In genomic region chr4:3711183-3712111, GRCh38 we compare ENCODE assay signal across 20 cellular contexts. TPM values are rescaled to one million over a fixed set of nuclear protein-coding genes. Genes with fewer than 3 reads are reported as not detected.
DNase-seq lines count a peak whose midpoint lies in the region; ATAC-seq, FAIRE-seq and TF ChIP-seq lines count a peak whose summit lies in the region.
"Had no signal": no experiment of that assay in that cellular context is flagged by ENCODE, and none has a peak within 500 bp of the region (broad histone marks: within the 10 kb centered on the region; RNA-seq: fewer than 3 reads in every experiment).

No MANE protein-coding gene starts in this region.

- H4K8ac ChIP-seq in neuronal stem cell (ENCODE audit: low read depth, low read length) = no peak overlapping the region

- no peaks in the 10 kb centered on the region for H3K36me3 Mint-ChIP-seq in activated naive CD4-positive, alpha-beta T cell treated with anti-CD3 and anti-CD28 coated beads for 36 hours (ENCODE audit: low read depth)

- H2AK5ac ChIP-seq in neuronal stem cell (ENCODE audit: low read depth, low read length) = peak overlapping the region; percentile 79

- no peak for TF ChIP-seq POLR2A in right lobe of liver (IDR thresholded peaks at IDR 0.05)

- H4K91ac ChIP-seq in neuronal stem cell (ENCODE audit: low read depth, low read length, poor library complexity) = peak overlapping the region; percentile 69

- H3K27me3 ChIP-seq in right lobe of liver (no peaks in the 10 kb centered on the region), neuronal stem cell (ENCODE audit: control insufficient read depth in 3 of 3, insufficient read depth in 3 of 3, low read depth in 1 of 3, low read length in 3 of 3) (peaks cover 0 to 10% (median 5%) of the 10 kb centered on the region in 3 experiments)

- peak overlapping the region; percentile 50 for H2BK12ac ChIP-seq in neuronal stem cell (ENCODE audit: low read length)

- no peak for ATAC-seq in Right ventricle myocardium superior (ENCODE audit: poor library complexity)
- no peak for ATAC-seq in left cardiac atrium
- ATAC-seq in right lobe of liver = no peak
- ATAC-seq: GM12878, K562 had no signal

- H3K4ac ChIP-seq in neuronal stem cell (ENCODE audit: low read length) = peak overlapping the region; percentile 59

- H3K4me1 Mint-ChIP-seq in activated naive CD4-positive, alpha-beta T cell treated with anti-CD3 and anti-CD28 coated beads for 36 hours (ENCODE audit: low read depth) = no peaks in the 10 kb centered on the region

- no peak for TF ChIP-seq CTCF in right lobe of liver (IDR thresholded peaks at IDR 0.05)

- DNase-seq in Right ventricle myocardium superior (peak; percentile 18), left cardiac atrium (no peak), right lobe of liver (peak in 2 of 3 donors; percentile 8 to 31), neuronal stem cell (ENCODE audit: low spot score) (no peak), RCC 7860 (ENCODE audit: low spot score) (no peak), DMS53 (lab: John Stamatoyannopoulos, UW) (no peak)
- no peak for DNase-seq in activated naive CD4-positive, alpha-beta T cell treated with anti-CD3 and anti-CD28 coated beads for 36 hours
- no peak for DNase-seq in stimulated activated CD4-positive, alpha-beta T cell treated with anti-CD3 and anti-CD28 coated beads, Interleukin-15, amount 100 ng/mL, for 24 hours
- DNase-seq: 8988T; Caco-2; GF-D8; NCI-H1105; NCI-H1694; NCI-H2081 treated with DMSO at 0.1 percent for 48 hours; NCI-H748 treated with DMSO at 0.1 percent for 48 hours; NK-92 treated with Interleukin-12 subunit alpha and Interleukin-12 subunit beta, amount 100 ng/mL, for 24 hours; SIG-M5 had no signal

- H3K27ac Mint-ChIP-seq in activated naive CD4-positive, alpha-beta T cell treated with anti-CD3 and anti-CD28 coated beads for 36 hours = no peak overlapping the region

- H3K23ac ChIP-seq in neuronal stem cell (ENCODE audit: low read depth, low read length, poor library complexity) = no peak overlapping the region

- H3K18ac ChIP-seq in neuronal stem cell (ENCODE audit: low read length) = peak overlapping the region; percentile 93

- H3K14ac ChIP-seq in neuronal stem cell (ENCODE audit: low read length) = peak overlapping the region; percentile 85

- no peak overlapping the region for H3K4me3 Mint-ChIP-seq in activated naive CD4-positive, alpha-beta T cell treated with anti-CD3 and anti-CD28 coated beads for 36 hours

- H3K9me3 ChIP-seq in right lobe of liver (no peaks in the 10 kb centered on the region), neuronal stem cell (replicated peaks in 1 of 2; ENCODE audit: control insufficient read depth in 2 of 2, insufficient read depth in 1 of 2, low read depth in 1 of 2, low read length in 2 of 2) (peaks cover 0 to 6% of the 10 kb centered on the region in 2 donors)
- H3K9me3 ChIP-seq: Caco-2 had no signal

- H3K27ac ChIP-seq in right lobe of liver = no peak overlapping the region
- H3K27ac ChIP-seq in neuronal stem cell (replicated peaks; ENCODE audit: low read length) = no peak overlapping the region

- H3K4me3 ChIP-seq in right lobe of liver (no peak overlapping the region), neuronal stem cell (ENCODE audit: low read length in 2 of 2) (no peak overlapping the region)
- H3K4me3 ChIP-seq: GM12878, K562 had no signal

- H3K4me1 ChIP-seq in right lobe of liver (no peaks in the 10 kb centered on the region), neuronal stem cell (ENCODE audit: control insufficient read depth in 2 of 2, insufficient read depth in 1 of 2, low read depth in 1 of 2, low read length in 2 of 2) (peaks cover 19 to 33% of the 10 kb centered on the region in 2 donors)
- H3K4me1 ChIP-seq: Caco-2 had no signal

- CTCF ChIA-PET in activated naive CD4-positive, alpha-beta T cell treated with anti-CD3 and anti-CD28 coated beads for 36 hours (lab: Charles Lee) = no interaction called here

- no peak overlapping the region for H3K9ac ChIP-seq in neuronal stem cell (ENCODE audit: low read depth, low read length, poor library complexity)

- peaks cover 7% of the 10 kb centered on the region for H3K27me3 Mint-ChIP-seq in activated naive CD4-positive, alpha-beta T cell treated with anti-CD3 and anti-CD28 coated beads for 36 hours (ENCODE audit: low read depth)

- H3K36me3 ChIP-seq in right lobe of liver = no peaks in the 10 kb centered on the region
- peaks cover 0 to 3% of the 10 kb centered on the region in 2 donors for H3K36me3 ChIP-seq in neuronal stem cell (replicated peaks in 1 of 2; ENCODE audit: control insufficient read depth in 2 of 2, insufficient read depth in 2 of 2, low read length in 2 of 2)

- no peak overlapping the region for H2AFZ ChIP-seq in neuronal stem cell (ENCODE audit: low read length)

- H3K9me3 Mint-ChIP-seq in activated naive CD4-positive, alpha-beta T cell treated with anti-CD3 and anti-CD28 coated beads for 36 hours = no peaks in the 10 kb centered on the region

- H2BK120ac ChIP-seq in neuronal stem cell (ENCODE audit: low read depth, low read length) = peak overlapping the region; percentile 65

- H2BK15ac ChIP-seq in neuronal stem cell (ENCODE audit: low read length) = peak overlapping the region; percentile 87

- intact Hi-C loops in Right ventricle myocardium superior (cut with DNase I) (no loop called here), left cardiac atrium (cut with DNase I) (no loop called here), right lobe of liver (cut with DNase I) (no loop called here)
- intact Hi-C loops in activated naive CD4-positive, alpha-beta T cell treated with anti-CD3 and anti-CD28 coated beads for 36 hours (cut with micrococcal nuclease) = no loop called here

- no peak for FAIRE-seq in RCC 7860 (lab: Jason Lieb, UNC)
- FAIRE-seq: GM12878, K562 had no signal

- 53% methylated on average over 19 of the region's 35 CpGs for WGBS in right lobe of liver (ENCODE audit: insufficient coverage, low coverage, low lambda C conversion rate, missing lambda C conversion rate)
- no CpG with 5 or more reads among the region's 35 CpGs for WGBS in neuronal stem cell (ENCODE audit: extremely low coverage in 2 of 2, insufficient read length in 2 of 2, insufficient replicate concordance in 1 of 2), 2 donors

- H3K4me2 ChIP-seq in neuronal stem cell (ENCODE audit: insufficient read depth, low read length, poor library complexity, severe bottlenecking) = no peak overlapping the region

- peaks cover 2% of the 10 kb centered on the region for H3K79me1 ChIP-seq in neuronal stem cell (ENCODE audit: low read depth, low read length)

- peak overlapping the region; percentile 6 for H2BK5ac ChIP-seq in neuronal stem cell (ENCODE audit: low read length)

RNA-seq across cellular contexts. Expression of gene ADRA2C, which starts 54.7 kb away (rescaled TPM):
- total RNA-seq in Right ventricle myocardium superior = 6.2 TPM
- 1 to 10 TPM; 6.8 TPM for total RNA-seq in left cardiac atrium
- total RNA-seq in right lobe of liver = under 1 TPM in 5 of 6 experiments, not detected in 1; 0.17 to 0.81 (median 0.65) TPM
- 7.7 TPM for polyA plus RNA-seq in neuronal stem cell (2013, experiment 1 of 2)
- 7.2 TPM for polyA plus RNA-seq in neuronal stem cell (2013, experiment 2 of 2)
- not detected for total RNA-seq in activated naive CD4-positive, alpha-beta T cell treated with anti-CD3 and anti-CD28 coated beads for 36 hours
- polyA plus RNA-seq: AG04450, GM12878 had no signal

Comparison
In these comparisons a context has a peak if more than half of its experiments do, and no peak if none do; other contexts are left out.
1. DNase-seq: peak in Right ventricle myocardium superior (single experiment) and right lobe of liver (2 of 3); none in left cardiac atrium (single experiment), neuronal stem cell (single experiment), activated naive CD4-positive, alpha-beta T cell treated with anti-CD3 and anti-CD28 coated beads for 36 hours (single experiment), RCC 7860 (single experiment), DMS53 (single experiment) and stimulated activated CD4-positive, alpha-beta T cell treated with anti-CD3 and anti-CD28 coated beads, Interleukin-15, amount 100 ng/mL, for 24 hours (single experiment).